2 cellular contexts compared by ENCODE assay signal in the genomic region with DNA sequence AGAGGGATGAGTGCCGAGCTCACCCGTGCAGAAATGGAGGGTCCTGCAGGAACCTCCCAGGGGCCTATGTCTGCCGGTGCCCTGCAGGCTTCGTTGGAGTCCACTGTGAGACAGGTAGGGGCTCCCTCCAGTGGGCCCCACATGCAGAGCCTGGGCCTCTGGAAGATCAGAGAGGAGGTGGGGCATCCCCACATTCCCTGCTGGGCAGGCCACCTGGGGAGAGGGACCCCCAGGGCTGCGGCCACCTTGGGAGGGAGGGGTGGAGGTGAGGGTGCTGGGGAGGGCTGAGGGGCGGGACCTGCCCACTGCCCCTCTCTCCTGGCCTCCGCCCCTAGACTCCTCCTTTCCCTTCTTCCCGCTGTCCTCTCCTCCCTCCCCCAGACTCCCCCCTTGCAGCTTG.
TF ChIP-seq lines count a peak whose summit lies in the region.

No MANE protein-coding gene starts in this region.

TF ChIP-seq in SK-N-SH, 30 proteins besides CTCF, POLR2A, EP300 and RAD21 (continued from another document):
- TF ChIP-seq, protein P1, sequence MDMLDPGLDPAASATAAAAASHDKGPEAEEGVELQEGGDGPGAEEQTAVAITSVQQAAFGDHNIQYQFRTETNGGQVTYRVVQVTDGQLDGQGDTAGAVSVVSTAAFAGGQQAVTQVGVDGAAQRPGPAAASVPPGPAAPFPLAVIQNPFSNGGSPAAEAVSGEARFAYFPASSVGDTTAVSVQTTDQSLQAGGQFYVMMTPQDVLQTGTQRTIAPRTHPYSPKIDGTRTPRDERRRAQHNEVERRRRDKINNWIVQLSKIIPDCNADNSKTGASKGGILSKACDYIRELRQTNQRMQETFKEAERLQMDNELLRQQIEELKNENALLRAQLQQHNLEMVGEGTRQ (IDR thresholded peaks at IDR 0.05; ENCODE audit: borderline replicate concordance, low read depth, low read length), result no peak
- TF ChIP-seq, protein P2, sequence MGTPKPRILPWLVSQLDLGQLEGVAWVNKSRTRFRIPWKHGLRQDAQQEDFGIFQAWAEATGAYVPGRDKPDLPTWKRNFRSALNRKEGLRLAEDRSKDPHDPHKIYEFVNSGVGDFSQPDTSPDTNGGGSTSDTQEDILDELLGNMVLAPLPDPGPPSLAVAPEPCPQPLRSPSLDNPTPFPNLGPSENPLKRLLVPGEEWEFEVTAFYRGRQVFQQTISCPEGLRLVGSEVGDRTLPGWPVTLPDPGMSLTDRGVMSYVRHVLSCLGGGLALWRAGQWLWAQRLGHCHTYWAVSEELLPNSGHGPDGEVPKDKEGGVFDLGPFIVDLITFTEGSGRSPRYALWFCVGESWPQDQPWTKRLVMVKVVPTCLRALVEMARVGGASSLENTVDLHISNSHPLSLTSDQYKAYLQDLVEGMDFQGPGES (IDR thresholded peaks at IDR 0.05; ENCODE audit: low read depth, low read length), result no peak
- TF ChIP-seq TEAD4 (IDR thresholded peaks at IDR 0.05; ENCODE audit: borderline replicate concordance, insufficient read depth) (no peak), RCOR1 (IDR thresholded peaks at IDR 0.05; ENCODE audit: low read length) (no peak), ELF1 (IDR thresholded peaks at IDR 0.05) (no peak)
- TF ChIP-seq, protein P3, sequence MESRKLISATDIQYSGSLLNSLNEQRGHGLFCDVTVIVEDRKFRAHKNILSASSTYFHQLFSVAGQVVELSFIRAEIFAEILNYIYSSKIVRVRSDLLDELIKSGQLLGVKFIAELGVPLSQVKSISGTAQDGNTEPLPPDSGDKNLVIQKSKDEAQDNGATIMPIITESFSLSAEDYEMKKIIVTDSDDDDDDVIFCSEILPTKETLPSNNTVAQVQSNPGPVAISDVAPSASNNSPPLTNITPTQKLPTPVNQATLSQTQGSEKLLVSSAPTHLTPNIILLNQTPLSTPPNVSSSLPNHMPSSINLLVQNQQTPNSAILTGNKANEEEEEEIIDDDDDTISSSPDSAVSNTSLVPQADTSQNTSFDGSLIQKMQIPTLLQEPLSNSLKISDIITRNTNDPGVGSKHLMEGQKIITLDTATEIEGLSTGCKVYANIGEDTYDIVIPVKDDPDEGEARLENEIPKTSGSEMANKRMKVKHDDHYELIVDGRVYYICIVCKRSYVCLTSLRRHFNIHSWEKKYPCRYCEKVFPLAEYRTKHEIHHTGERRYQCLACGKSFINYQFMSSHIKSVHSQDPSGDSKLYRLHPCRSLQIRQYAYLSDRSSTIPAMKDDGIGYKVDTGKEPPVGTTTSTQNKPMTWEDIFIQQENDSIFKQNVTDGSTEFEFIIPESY (IDR thresholded peaks at IDR 0.05; ENCODE audit: borderline replicate concordance, low read depth), result no peak
- TF ChIP-seq, protein P4, sequence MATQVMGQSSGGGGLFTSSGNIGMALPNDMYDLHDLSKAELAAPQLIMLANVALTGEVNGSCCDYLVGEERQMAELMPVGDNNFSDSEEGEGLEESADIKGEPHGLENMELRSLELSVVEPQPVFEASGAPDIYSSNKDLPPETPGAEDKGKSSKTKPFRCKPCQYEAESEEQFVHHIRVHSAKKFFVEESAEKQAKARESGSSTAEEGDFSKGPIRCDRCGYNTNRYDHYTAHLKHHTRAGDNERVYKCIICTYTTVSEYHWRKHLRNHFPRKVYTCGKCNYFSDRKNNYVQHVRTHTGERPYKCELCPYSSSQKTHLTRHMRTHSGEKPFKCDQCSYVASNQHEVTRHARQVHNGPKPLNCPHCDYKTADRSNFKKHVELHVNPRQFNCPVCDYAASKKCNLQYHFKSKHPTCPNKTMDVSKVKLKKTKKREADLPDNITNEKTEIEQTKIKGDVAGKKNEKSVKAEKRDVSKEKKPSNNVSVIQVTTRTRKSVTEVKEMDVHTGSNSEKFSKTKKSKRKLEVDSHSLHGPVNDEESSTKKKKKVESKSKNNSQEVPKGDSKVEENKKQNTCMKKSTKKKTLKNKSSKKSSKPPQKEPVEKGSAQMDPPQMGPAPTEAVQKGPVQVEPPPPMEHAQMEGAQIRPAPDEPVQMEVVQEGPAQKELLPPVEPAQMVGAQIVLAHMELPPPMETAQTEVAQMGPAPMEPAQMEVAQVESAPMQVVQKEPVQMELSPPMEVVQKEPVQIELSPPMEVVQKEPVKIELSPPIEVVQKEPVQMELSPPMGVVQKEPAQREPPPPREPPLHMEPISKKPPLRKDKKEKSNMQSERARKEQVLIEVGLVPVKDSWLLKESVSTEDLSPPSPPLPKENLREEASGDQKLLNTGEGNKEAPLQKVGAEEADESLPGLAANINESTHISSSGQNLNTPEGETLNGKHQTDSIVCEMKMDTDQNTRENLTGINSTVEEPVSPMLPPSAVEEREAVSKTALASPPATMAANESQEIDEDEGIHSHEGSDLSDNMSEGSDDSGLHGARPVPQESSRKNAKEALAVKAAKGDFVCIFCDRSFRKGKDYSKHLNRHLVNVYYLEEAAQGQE (IDR thresholded peaks at IDR 0.05; ENCODE audit: low read depth, low read length), result no peak

TF ChIP-seq in SK-N-SH treated with all-trans-retinoic acid at 6 μM for 48 hours, 23 proteins besides CTCF, POLR2A, EP300 and RAD21 (continued from another document):
- no peak for TF ChIP-seq BACH2 (CRISPR knock-in tag; IDR thresholded peaks at IDR 0.05; ENCODE audit: borderline replicate concordance)
